15 cellular contexts compared by ENCODE assay signal in the genomic region with DNA sequence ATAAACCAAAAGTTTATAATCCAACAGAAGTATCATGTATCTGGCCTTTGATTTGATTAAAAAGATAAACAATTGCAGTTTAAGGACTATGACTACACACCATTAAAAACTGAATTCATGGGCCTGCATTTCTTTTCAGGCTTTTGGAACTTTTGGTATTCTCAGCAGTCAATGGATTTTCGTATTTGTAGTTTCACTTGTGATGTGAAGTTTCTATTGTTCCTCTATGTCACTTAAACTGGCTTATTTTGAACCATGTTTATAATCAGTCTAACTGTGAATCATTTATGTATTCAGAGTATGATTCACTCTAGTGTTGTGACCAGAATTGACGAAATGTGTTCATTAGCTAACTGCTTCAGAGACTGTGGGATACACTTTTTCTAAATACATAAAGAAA.
DNase-seq lines count a peak whose midpoint lies in the region; ATAC-seq, FAIRE-seq and TF ChIP-seq lines count a peak whose summit lies in the region.
"Had no signal": no experiment of that assay in that cellular context is flagged by ENCODE, and none has a peak within 500 bp of the region (broad histone marks: within the 10 kb centered on the region; RNA-seq: fewer than 3 reads in every experiment).

No MANE protein-coding gene starts in this region.

- no peak overlapping the region for H3K27ac Mint-ChIP-seq in endodermal cell
- H3K27ac Mint-ChIP-seq: memory B cell; progenitor cell of endocrine pancreas; T-helper 2 cell treated with Interferon-gamma antibody and Interleukin-4, amounts not matched to agents 5 μg/mL and 100 μg/mL, for 36 hours had no signal

- H3K4me3 ChIP-seq in fibroblast of pulmonary artery (replicated peaks; ENCODE audit: low read depth, low read length) = no peak overlapping the region
- H3K4me3 ChIP-seq in endodermal cell (ENCODE audit: low read length) = no peak overlapping the region
- H3K4me3 ChIP-seq in ascending aorta = no peak overlapping the region
- H3K4me3 ChIP-seq in SJCRH30 = no peak overlapping the region

- H3K9me3 ChIP-seq in endodermal cell (ENCODE audit: control insufficient read depth, low read length) (no peaks in the 10 kb centered on the region), ascending aorta (no peaks in the 10 kb centered on the region), SJCRH30 (replicated peaks) (no peaks in the 10 kb centered on the region)

- H3K4me1 Mint-ChIP-seq in endodermal cell = no peaks in the 10 kb centered on the region
- H3K4me1 Mint-ChIP-seq: memory B cell had no signal

- DNase-seq in GM12891 (ENCODE audit: insufficient read length, low spot score) = no peak
- peak; percentile 34 for DNase-seq in M059J (ENCODE audit: low read depth)
- peak; percentile 39 for DNase-seq in fibroblast of pulmonary artery (ENCODE audit: low read depth)
- DNase-seq in endodermal cell = no peak
- no peak for DNase-seq in ascending aorta (ENCODE audit: low spot score in 2 of 2)
- DNase-seq in SJCRH30 = no peak
- DNase-seq: GOT3; NCI-H1436; stimulated activated CD4-positive, alpha-beta T cell treated with anti-CD3 and anti-CD28 coated beads, Interleukin-4, amount 100 ng/mL, for 4 hours; substantia nigra had no signal

- WGBS in endodermal cell (ENCODE audit: insufficient coverage in 1 of 2, insufficient read length in 1 of 2), 2 experiments = 86% methylated on average over 2 of the region's 2 CpGs; no CpG with 5 or more reads in 1 of the 2 experiments

- H3K36me3 ChIP-seq in endodermal cell (ENCODE audit: control insufficient read depth, insufficient read depth, low read length) (peaks cover 20% of the 10 kb centered on the region), ascending aorta (peaks cover 0 to 17% of the 10 kb centered on the region in 2 donors), SJCRH30 (peaks cover 38% of the 10 kb centered on the region)

- H3K27me3 ChIP-seq in endodermal cell (ENCODE audit: control insufficient read depth, insufficient read depth, low read length, poor library complexity, severe bottlenecking) (no peaks in the 10 kb centered on the region), ascending aorta (no peaks in the 10 kb centered on the region), SJCRH30 (no peaks in the 10 kb centered on the region)

- no peak overlapping the region for H3K27ac ChIP-seq in endodermal cell (ENCODE audit: low read depth, low read length)
- H3K27ac ChIP-seq in ascending aorta = no peak overlapping the region
- H3K27ac ChIP-seq in SJCRH30 = no peak overlapping the region

- peaks cover 3% of the 10 kb centered on the region for H3K36me3 Mint-ChIP-seq in endodermal cell (ENCODE audit: low read depth)
- H3K36me3 Mint-ChIP-seq: memory B cell had no signal

- H3K27me3 Mint-ChIP-seq in endodermal cell (ENCODE audit: insufficient read depth) = no peaks in the 10 kb centered on the region
- H3K27me3 Mint-ChIP-seq: progenitor cell of endocrine pancreas had no signal

- peak; percentile 28 for FAIRE-seq in GM12891 (lab: Jason Lieb, UNC)

- TF ChIP-seq CTCF in fibroblast of pulmonary artery (IDR thresholded peaks at IDR 0.05; ENCODE audit: low read length, missing control alignments) = no peak
- no peak for TF ChIP-seq CTCF in endodermal cell (conservative IDR thresholded peaks at IDR 0.05)
- TF ChIP-seq CTCF in ascending aorta (IDR thresholded peaks at IDR 0.05) = no peak

- H3K9ac ChIP-seq in endodermal cell (ENCODE audit: extremely low read depth, low read length, poor library complexity, severe bottlenecking) = no peak overlapping the region

- intact Hi-C loops in ascending aorta (cut with DNase I) = no loop called here

- TF ChIP-seq POLR2A in GM12891 (IDR thresholded peaks at IDR 0.05; ENCODE audit: low read depth, low read length) = no peak

- ATAC-seq in GM21447 (IDR thresholded peaks at IDR 0.05; ENCODE audit: unreplicated experiment) (peak; percentile 51), HG02642 (IDR thresholded peaks at IDR 0.05; ENCODE audit: poor library complexity, unreplicated experiment) (no peak)

- no peak overlapping the region for H3K4me3 Mint-ChIP-seq in endodermal cell
- H3K4me3 Mint-ChIP-seq: memory B cell; T-helper 2 cell treated with Interferon-gamma antibody and Interleukin-4, amounts not matched to agents 5 μg/mL and 100 μg/mL, for 36 hours had no signal

- no peaks in the 10 kb centered on the region for H3K9me3 Mint-ChIP-seq in endodermal cell
- H3K9me3 Mint-ChIP-seq: memory B cell; T-helper 2 cell treated with Interferon-gamma antibody and Interleukin-4, amounts not matched to agents 5 μg/mL and 100 μg/mL, for 36 hours had no signal

- H3K4me1 ChIP-seq in endodermal cell (ENCODE audit: control insufficient read depth, insufficient read depth, low read length) (no peaks in the 10 kb centered on the region), ascending aorta (no peaks in the 10 kb centered on the region), SJCRH30 (no peaks in the 10 kb centered on the region)

TF ChIP-seq in GM12891, 5 proteins besides CTCF, POLR2A, EP300 and RAD21:
- TF ChIP-seq PAX5 (IDR thresholded peaks at IDR 0.05; ENCODE audit: insufficient read depth, low read length, severe bottlenecking) (no peak), POU2F2 (IDR thresholded peaks at IDR 0.05; ENCODE audit: low read depth, low read length) (no peak), TAF1 (IDR thresholded peaks at IDR 0.05; ENCODE audit: low read depth, low read length) (no peak), SPI1 (IDR thresholded peaks at IDR 0.05; ENCODE audit: low read depth, low read length) (no peak)
TF ChIP-seq in GM12891: peak in this region for 0.

Comparison
In these comparisons a context has a peak if more than half of its experiments do, and no peak if none do; other contexts are left out.
1. DNase-seq: peak in M059J (single experiment) and fibroblast of pulmonary artery (single experiment); none in GM12891 (single experiment), endodermal cell (single experiment), ascending aorta (0 of 2) and SJCRH30 (0 of 2).